Comparison of ENCODE assay signal across 2 cellular contexts in the genomic region with DNA sequence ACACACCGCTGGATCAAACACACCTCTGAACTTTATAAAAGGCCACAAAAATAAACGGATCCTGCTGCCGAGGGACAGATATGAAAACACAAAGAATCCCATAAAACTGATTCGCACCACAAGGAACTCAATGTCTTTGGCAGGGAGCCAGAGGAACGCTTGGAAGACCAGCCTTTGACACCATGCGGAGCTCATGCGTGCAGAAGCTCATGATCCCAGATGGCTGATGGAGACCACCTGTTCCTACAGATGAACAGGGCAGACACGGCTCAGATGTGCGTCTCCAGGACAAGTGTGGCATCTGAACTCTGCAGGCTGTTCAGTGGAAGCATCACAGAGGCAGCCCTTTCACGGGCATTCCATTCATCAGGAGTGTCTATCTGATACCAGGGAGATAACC.
TF ChIP-seq lines count a peak whose summit lies in the region.

No MANE protein-coding gene starts in this region.

TF ChIP-seq in K562, 482 proteins besides CTCF, POLR2A, EP300 and RAD21:
- TF ChIP-seq, protein P1, sequence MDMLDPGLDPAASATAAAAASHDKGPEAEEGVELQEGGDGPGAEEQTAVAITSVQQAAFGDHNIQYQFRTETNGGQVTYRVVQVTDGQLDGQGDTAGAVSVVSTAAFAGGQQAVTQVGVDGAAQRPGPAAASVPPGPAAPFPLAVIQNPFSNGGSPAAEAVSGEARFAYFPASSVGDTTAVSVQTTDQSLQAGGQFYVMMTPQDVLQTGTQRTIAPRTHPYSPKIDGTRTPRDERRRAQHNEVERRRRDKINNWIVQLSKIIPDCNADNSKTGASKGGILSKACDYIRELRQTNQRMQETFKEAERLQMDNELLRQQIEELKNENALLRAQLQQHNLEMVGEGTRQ (CRISPR knock-in tag; IDR thresholded peaks at IDR 0.05) = no peak
- TF ChIP-seq U2AF1 (optimal IDR thresholded peaks at IDR 0.05; ENCODE audit: low read depth, low read length) (no peak), NFIC (IDR thresholded peaks at IDR 0.05) (peak; percentile 45; the same call in 1 of the 2 replicates)

TF ChIP-seq in GM23338, 12 proteins besides CTCF, POLR2A, EP300 and RAD21:
- TF ChIP-seq, protein P2, sequence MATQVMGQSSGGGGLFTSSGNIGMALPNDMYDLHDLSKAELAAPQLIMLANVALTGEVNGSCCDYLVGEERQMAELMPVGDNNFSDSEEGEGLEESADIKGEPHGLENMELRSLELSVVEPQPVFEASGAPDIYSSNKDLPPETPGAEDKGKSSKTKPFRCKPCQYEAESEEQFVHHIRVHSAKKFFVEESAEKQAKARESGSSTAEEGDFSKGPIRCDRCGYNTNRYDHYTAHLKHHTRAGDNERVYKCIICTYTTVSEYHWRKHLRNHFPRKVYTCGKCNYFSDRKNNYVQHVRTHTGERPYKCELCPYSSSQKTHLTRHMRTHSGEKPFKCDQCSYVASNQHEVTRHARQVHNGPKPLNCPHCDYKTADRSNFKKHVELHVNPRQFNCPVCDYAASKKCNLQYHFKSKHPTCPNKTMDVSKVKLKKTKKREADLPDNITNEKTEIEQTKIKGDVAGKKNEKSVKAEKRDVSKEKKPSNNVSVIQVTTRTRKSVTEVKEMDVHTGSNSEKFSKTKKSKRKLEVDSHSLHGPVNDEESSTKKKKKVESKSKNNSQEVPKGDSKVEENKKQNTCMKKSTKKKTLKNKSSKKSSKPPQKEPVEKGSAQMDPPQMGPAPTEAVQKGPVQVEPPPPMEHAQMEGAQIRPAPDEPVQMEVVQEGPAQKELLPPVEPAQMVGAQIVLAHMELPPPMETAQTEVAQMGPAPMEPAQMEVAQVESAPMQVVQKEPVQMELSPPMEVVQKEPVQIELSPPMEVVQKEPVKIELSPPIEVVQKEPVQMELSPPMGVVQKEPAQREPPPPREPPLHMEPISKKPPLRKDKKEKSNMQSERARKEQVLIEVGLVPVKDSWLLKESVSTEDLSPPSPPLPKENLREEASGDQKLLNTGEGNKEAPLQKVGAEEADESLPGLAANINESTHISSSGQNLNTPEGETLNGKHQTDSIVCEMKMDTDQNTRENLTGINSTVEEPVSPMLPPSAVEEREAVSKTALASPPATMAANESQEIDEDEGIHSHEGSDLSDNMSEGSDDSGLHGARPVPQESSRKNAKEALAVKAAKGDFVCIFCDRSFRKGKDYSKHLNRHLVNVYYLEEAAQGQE (IDR thresholded peaks at IDR 0.05; ENCODE audit: unreplicated experiment) = no peak
